In the genomic region with DNA sequence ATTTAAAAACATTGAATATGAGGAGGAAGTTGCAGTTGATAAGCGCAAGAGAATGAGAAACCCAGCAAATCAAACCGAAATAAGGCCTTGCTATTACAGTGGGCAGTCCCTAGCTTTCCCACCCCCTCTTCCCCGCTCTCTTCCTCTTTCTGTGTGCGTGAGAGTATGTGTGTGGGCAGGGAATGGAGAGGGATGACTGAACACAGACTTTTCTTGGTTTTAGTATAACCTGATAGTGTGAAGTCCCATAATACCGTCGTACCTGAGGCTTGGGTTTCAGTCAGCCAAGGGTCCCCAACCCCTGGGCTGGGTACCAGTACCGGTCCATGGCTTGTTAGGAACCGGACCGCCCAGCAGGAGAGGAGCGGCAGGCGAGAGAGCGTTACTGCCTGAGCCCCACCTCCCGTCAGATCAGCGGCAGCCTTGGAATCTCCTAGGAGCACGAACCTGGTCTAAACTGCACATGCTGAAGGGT, we compare ENCODE assay signal across 11 cellular contexts.
DNase-seq lines count a peak whose midpoint lies in the region; ATAC-seq and TF ChIP-seq lines count a peak whose summit lies in the region.
"Had no signal": no experiment of that assay in that cellular context is flagged by ENCODE, and none has a peak within 500 bp of the region (broad histone marks: within the 10 kb centered on the region; RNA-seq: fewer than 3 reads in every experiment).

No MANE protein-coding gene starts in this region.

- peaks cover 31 to 34% of the 10 kb centered on the region in 2 donors for H3K36me3 Mint-ChIP-seq in naive B cell

- H3K4me3 Mint-ChIP-seq in naive B cell: no peak overlapping the region

- H3K27ac ChIP-seq in left lung (no peak overlapping the region), caudate nucleus (ENCODE audit: low read depth, low read length) (no peak overlapping the region)

- DNase-seq in GM20000 (ENCODE audit: low spot score): peak; percentile 52
- DNase-seq in naive B cell: no peak
- no peak for DNase-seq in left lung
- DNase-seq in caudate nucleus (lab: John Stamatoyannopoulos, UW): no peak
- no peak for DNase-seq in hypothalamus (lab: John Stamatoyannopoulos, UW)
- DNase-seq in iPS-NIHi7 (ENCODE audit: extremely low spot score): no peak
- DNase-seq: DND-41, NCI-H1048 had no signal

- H3K27ac Mint-ChIP-seq in naive B cell: peak overlapping the region in 4 of 6 donors; percentile 7 to 79 (median 70)

- H3K27me3 Mint-ChIP-seq in naive B cell: no peaks in the 10 kb centered on the region

- peaks cover 34 to 35% (median 34%) of the 10 kb centered on the region in 3 donors for H3K4me1 Mint-ChIP-seq in naive B cell

- H3K27me3 ChIP-seq in left lung: no peaks in the 10 kb centered on the region

- H3K4me3 ChIP-seq in left lung: no peak overlapping the region
- H3K4me3 ChIP-seq: HAP-1 had no signal

- intact Hi-C loops in left lung (cut with DNase I): no loop called here

- H3K9me3 Mint-ChIP-seq in naive B cell: no peaks in the 10 kb centered on the region

- H3K36me3 ChIP-seq in left lung: peaks cover 0 to 89% of the 10 kb centered on the region in 2 donors
- H3K36me3 ChIP-seq: HAP-1 had no signal

- no peaks in the 10 kb centered on the region for H3K9me3 ChIP-seq in left lung
- H3K9me3 ChIP-seq: HAP-1 had no signal

- no peak for TF ChIP-seq CTCF in GM20000 (IDR thresholded peaks at IDR 0.05; ENCODE audit: extremely low read depth, missing control alignments)
- no peak for TF ChIP-seq CTCF in left lung (IDR thresholded peaks at IDR 0.05)

- ATAC-seq in GM18502 (IDR thresholded peaks at IDR 0.05; ENCODE audit: poor library complexity, unreplicated experiment) (peak; percentile 82), HG03432 (IDR thresholded peaks at IDR 0.05; ENCODE audit: unreplicated experiment) (peak; percentile 78), naive B cell (ENCODE audit: low read depth in 2 of 2) (no peak), left lung (no peak)

- peaks cover 0 to 5% of the 10 kb centered on the region in 2 donors for H3K4me1 ChIP-seq in left lung

Comparison
In these comparisons a context has a peak if more than half of its experiments do, and no peak if none do; other contexts are left out.
1. ATAC-seq: peak in GM18502 (single experiment) and HG03432 (single experiment); none in naive B cell (0 of 2) and left lung (single experiment).